32 cellular contexts compared by ENCODE assay signal in genomic region chr2:65037178-65037577, GRCh38.
"Had no signal": no experiment of that assay in that cellular context is flagged by ENCODE, and none has a peak within 500 bp of the region (broad histone marks: within the 10 kb centered on the region; RNA-seq: fewer than 3 reads in every experiment).

No MANE protein-coding gene starts in this region.

- H3K4me3 ChIP-seq: colonic mucosa, lower lobe of right lung, ovary, right lobe of liver, testis had no signal

- H3K27me3 Mint-ChIP-seq: activated CD4-positive, alpha-beta memory T cell treated with anti-CD3 and anti-CD28 coated beads, Interleukin-2, amount 10 ng/mL, durations not matched to agents 7 days and 5 days; activated CD4-positive, alpha-beta T cell treated with anti-CD3 and anti-CD28 coated beads, Interleukin-2, amount 10 ng/mL, durations not matched to agents 7 days and 5 days; activated naive CD8-positive, alpha-beta T cell; activated T-helper 17 cell treated with anti-CD3 and anti-CD28 coated beads, Interleukin-2, amount 50 U/mL, for 72 hours; progenitor cell of endocrine pancreas had no signal

- H3K27ac ChIP-seq: colonic mucosa, lower lobe of right lung, neutrophil, ovary, right lobe of liver, testis, VCaP had no signal

- H3K4me1 ChIP-seq: colonic mucosa had no signal

- H3K9me3 Mint-ChIP-seq: activated CD4-positive, alpha-beta memory T cell treated with anti-CD3 and anti-CD28 coated beads, Interleukin-2, amount 10 ng/mL, durations not matched to agents 7 days and 5 days; activated CD4-positive, alpha-beta T cell treated with anti-CD3 and anti-CD28 coated beads, Interleukin-2, amount 10 ng/mL, durations not matched to agents 7 days and 5 days; activated T-cell treated with anti-CD3 and anti-CD28 coated beads, Interleukin-2, amount 50 U/mL, for 4 hours; activated T-helper 17 cell treated with anti-CD3 and anti-CD28 coated beads, Interleukin-2, amount 50 U/mL, for 72 hours; nephron; T-helper 1 cell treated with Interleukin-12 subunit alpha and Interleukin-12 subunit beta and Interleukin-4 antibody, amounts not matched to agents 30 μg/mL and 1 μg/mL, for 36 hours had no signal

- DNase-seq: activated CD4-positive, alpha-beta memory T cell treated with anti-CD3 and anti-CD28 coated beads, Interleukin-2, amount 10 ng/mL, durations not matched to agents 7 days and 5 days; activated CD4-positive, alpha-beta T cell treated with anti-CD3 and anti-CD28 coated beads for 1 hour; activated CD4-positive, alpha-beta T cell treated with anti-CD3 and anti-CD28 coated beads, Interleukin-2, amount 10 ng/mL, durations not matched to agents 7 days and 5 days; activated naive CD4-positive, alpha-beta T cell treated with Interleukin-2 at 50 U/mL for 16 hours; activated T-cell treated with anti-CD3 and anti-CD28 coated beads, Interleukin-2, amount 50 U/mL, for 4 hours; anterior cingulate cortex; cerebellar nuclear complex; colonic mucosa; effector CD8-positive, alpha-beta T cell; erythroblast; head of caudate nucleus; hippocampal formation; lower lobe of right lung; mesendoderm; ovary; right lobe of liver; stimulated activated CD4-positive, alpha-beta T cell treated with anti-CD3 and anti-CD28 coated beads, Interleukin-2, amount 100 ng/mL, for 48 hours; stimulated activated naive CD8-positive, alpha-beta T cell treated with anti-CD3 and anti-CD28 coated beads, Interleukin-15, Interleukin-2, amounts not matched to agents 100 U/mL and 50 U/mL, for 24 hours; T-helper 9 cell; testis; trophoblast cell had no signal

- FAIRE-seq: endometrium, TTC549, urothelium cell line had no signal

- H3K27me3 ChIP-seq: colonic mucosa, neutrophil, ovary, right lobe of liver, testis had no signal

- ATAC-seq: activated T-cell treated with anti-CD3 and anti-CD28 coated beads, Interleukin-2, amount 50 U/mL, for 4 hours; activated T-helper 17 cell treated with anti-CD3 and anti-CD28 coated beads, Interleukin-2, amount 50 U/mL, for 72 hours; left lobe of liver; lower lobe of right lung; right lobe of liver; stimulated activated naive CD8-positive, alpha-beta T cell treated with anti-CD3 and anti-CD28 coated beads, Interleukin-15, Interleukin-2, amounts not matched to agents 100 U/mL and 50 U/mL, for 24 hours had no signal

- H3K9me3 ChIP-seq: colonic mucosa, lower lobe of right lung, neutrophil, ovary, right lobe of liver, testis had no signal

- H3K27ac Mint-ChIP-seq: activated CD4-positive, alpha-beta memory T cell treated with anti-CD3 and anti-CD28 coated beads, Interleukin-2, amount 10 ng/mL, durations not matched to agents 7 days and 5 days; activated CD4-positive, alpha-beta T cell treated with anti-CD3 and anti-CD28 coated beads, Interleukin-2, amount 10 ng/mL, durations not matched to agents 7 days and 5 days; activated naive CD8-positive, alpha-beta T cell; activated T-helper 17 cell treated with anti-CD3 and anti-CD28 coated beads, Interleukin-2, amount 50 U/mL, for 72 hours; nephron; progenitor cell of endocrine pancreas; T-helper 1 cell treated with Interleukin-12 subunit alpha and Interleukin-12 subunit beta and Interleukin-4 antibody, amounts not matched to agents 30 μg/mL and 1 μg/mL, for 36 hours had no signal

- H3K36me3 ChIP-seq: colonic mucosa, lower lobe of right lung, neutrophil, ovary, right lobe of liver had no signal

- H3K4me3 Mint-ChIP-seq: activated CD4-positive, alpha-beta memory T cell treated with anti-CD3 and anti-CD28 coated beads, Interleukin-2, amount 10 ng/mL, durations not matched to agents 7 days and 5 days; activated CD4-positive, alpha-beta T cell treated with anti-CD3 and anti-CD28 coated beads, Interleukin-2, amount 10 ng/mL, durations not matched to agents 7 days and 5 days; activated naive CD8-positive, alpha-beta T cell; activated T-cell treated with anti-CD3 and anti-CD28 coated beads, Interleukin-2, amount 50 U/mL, for 4 hours; activated T-helper 17 cell treated with anti-CD3 and anti-CD28 coated beads, Interleukin-2, amount 50 U/mL, for 72 hours; nephron; T-helper 1 cell treated with Interleukin-12 subunit alpha and Interleukin-12 subunit beta and Interleukin-4 antibody, amounts not matched to agents 30 μg/mL and 1 μg/mL, for 36 hours had no signal
